ENCODE assay signal across 16 cellular contexts in genomic region chr9:128654481-128654880, GRCh38. TPM values are rescaled to one million over a fixed set of nuclear protein-coding genes. Genes with fewer than 3 reads are reported as not detected.
A peak's percentile ranks its signal among the peaks of the same experiment; 100 is the strongest.
DNase-seq lines count a peak whose midpoint lies in the region; ATAC-seq, FAIRE-seq and TF ChIP-seq lines count a peak whose summit lies in the region.
"Had no signal": no experiment of that assay in that cellular context is flagged by ENCODE, and none has a peak within 500 bp of the region (broad histone marks: within the 10 kb centered on the region; RNA-seq: fewer than 3 reads in every experiment).

No MANE protein-coding gene starts in this region.

- H3K27me3 ChIP-seq in PC-3 (ENCODE audit: low read length) (no peaks in the 10 kb centered on the region), astrocyte (ENCODE audit: insufficient read depth, low read length) (no peaks in the 10 kb centered on the region)
- H3K27me3 ChIP-seq: breast epithelium, suprapubic skin had no signal

- H3K4me1 Mint-ChIP-seq in activated T-cell treated with anti-CD3 and anti-CD28 coated beads, Interleukin-2, amount 50 U/mL, for 24 hours (ENCODE audit: low read depth), result peaks cover 6% of the 10 kb centered on the region
- H3K4me1 Mint-ChIP-seq in astrocyte (ENCODE audit: low read depth, unreplicated experiment), result no peaks in the 10 kb centered on the region
- peaks cover 6% of the 10 kb centered on the region for H3K4me1 Mint-ChIP-seq in stimulated activated memory B cell treated with anti-CD40 and anti-IgM and Interleukin-4, amounts not matched to agents 10 μg/mL and 1 μg/mL and 100 μg/mL, for 72 hours

- H2AFZ ChIP-seq in PC-3 (ENCODE audit: low read length) (no peak overlapping the region), astrocyte (ENCODE audit: low read depth, low read length) (no peak overlapping the region)

- peaks cover 6% of the 10 kb centered on the region for H3K36me3 Mint-ChIP-seq in activated T-cell treated with anti-CD3 and anti-CD28 coated beads, Interleukin-2, amount 50 U/mL, for 24 hours (ENCODE audit: low read depth)
- H3K36me3 Mint-ChIP-seq in astrocyte (ENCODE audit: low read depth, unreplicated experiment), result peaks cover 2% of the 10 kb centered on the region
- H3K36me3 Mint-ChIP-seq in stimulated activated memory B cell treated with anti-CD40 and anti-IgM and Interleukin-4, amounts not matched to agents 10 μg/mL and 1 μg/mL and 100 μg/mL, for 72 hours, result no peaks in the 10 kb centered on the region

- H3K9ac ChIP-seq in PC-3 (ENCODE audit: low read length) (no peak overlapping the region), astrocyte (ENCODE audit: low read length) (no peak overlapping the region)

- H3K4me3 ChIP-seq in PC-3 (ENCODE audit: low read length) (peak overlapping the region; percentile 37; the same call in 1 of the 2 replicates), astrocyte (ENCODE audit: insufficient read depth, low read depth, low read length) (no peak overlapping the region)
- H3K4me3 ChIP-seq: breast epithelium, suprapubic skin had no signal

- no peak for ATAC-seq in PC-3
- no peak for ATAC-seq in stimulated activated memory B cell treated with anti-CD40 and anti-IgM and Interleukin-4, amounts not matched to agents 10 μg/mL and 1 μg/mL and 100 μg/mL, for 72 hours
- ATAC-seq in GM18861 (IDR thresholded peaks at IDR 0.05; ENCODE audit: unreplicated experiment), result no peak

- no peak overlapping the region for H3K27ac ChIP-seq in PC-3 (ENCODE audit: low read length)
- no peak overlapping the region for H3K27ac ChIP-seq in astrocyte (ENCODE audit: low read depth, low read length)
- H3K27ac ChIP-seq: breast epithelium, suprapubic skin had no signal

- peak overlapping the region; percentile 78 for H3K4me3 Mint-ChIP-seq in activated T-cell treated with anti-CD3 and anti-CD28 coated beads, Interleukin-2, amount 50 U/mL, for 24 hours
- H3K4me3 Mint-ChIP-seq in astrocyte (ENCODE audit: unreplicated experiment), result peak overlapping the region; percentile 30
- no peak overlapping the region for H3K4me3 Mint-ChIP-seq in stimulated activated memory B cell treated with anti-CD40 and anti-IgM and Interleukin-4, amounts not matched to agents 10 μg/mL and 1 μg/mL and 100 μg/mL, for 72 hours

- no TSS peak for BruUV-seq in PC-3 (replicated peaks; lab: Mats Ljungman, UMichigan)

- CTCF ChIA-PET in PC-3 (lab: Charles Lee), result no interaction called here

- H3K9me3 ChIP-seq in PC-3 (ENCODE audit: low read length), result no peaks in the 10 kb centered on the region
- no peaks in the 10 kb centered on the region for H3K9me3 ChIP-seq in astrocyte (ENCODE audit: insufficient read depth, low read depth, low read length)
- H3K9me3 ChIP-seq: breast epithelium, suprapubic skin had no signal

- H3K36me3 ChIP-seq in PC-3 (ENCODE audit: low read depth, low read length) (no peaks in the 10 kb centered on the region), astrocyte (ENCODE audit: insufficient read depth, low read length) (no peaks in the 10 kb centered on the region)
- H3K36me3 ChIP-seq: breast epithelium, suprapubic skin had no signal

- TF ChIP-seq CTCF in PC-3 (conservative IDR thresholded peaks at IDR 0.05; ENCODE audit: low read depth, low read length) (no peak), astrocyte (IDR thresholded peaks at IDR 0.05; ENCODE audit: insufficient read depth, low read depth, low read length) (no peak)

- no peaks in the 10 kb centered on the region for H4K20me1 ChIP-seq in PC-3 (ENCODE audit: low read length)
- H4K20me1 ChIP-seq in astrocyte (ENCODE audit: insufficient read depth, low read length), result no peaks in the 10 kb centered on the region

- no peaks in the 10 kb centered on the region for H3K9me3 Mint-ChIP-seq in activated T-cell treated with anti-CD3 and anti-CD28 coated beads, Interleukin-2, amount 50 U/mL, for 24 hours
- H3K9me3 Mint-ChIP-seq in astrocyte (ENCODE audit: unreplicated experiment), result no peaks in the 10 kb centered on the region
- no peaks in the 10 kb centered on the region for H3K9me3 Mint-ChIP-seq in stimulated activated memory B cell treated with anti-CD40 and anti-IgM and Interleukin-4, amounts not matched to agents 10 μg/mL and 1 μg/mL and 100 μg/mL, for 72 hours

- no peak for DNase-seq in activated T-cell treated with anti-CD3 and anti-CD28 coated beads, Interleukin-2, amount 50 U/mL, for 24 hours
- DNase-seq in activated T-cell treated with anti-CD3 and anti-CD28 coated beads, Interleukin-2, amount 50 U/mL, for 1 hour, result no peak
- DNase-seq in PC-3 (no peak), astrocyte (ENCODE audit: low read depth) (no peak), AG20443 (ENCODE audit: low spot score) (no peak), urothelium cell line (ENCODE audit: low spot score) (no peak)
- DNase-seq: effector CD4-positive, alpha-beta T cell; hippocampal formation; Kasumi-1; NCI-H1436 treated with DMSO at 0.1 percent for 48 hours; NCI-H446 had no signal

- FAIRE-seq in astrocyte (lab: Jason Lieb, UNC) (no peak), urothelium cell line (lab: Jason Lieb, UNC) (no peak)
- FAIRE-seq: D721Med had no signal

- H3K9me2 ChIP-seq in PC-3 (replicated peaks; ENCODE audit: low read length), result no peaks in the 10 kb centered on the region

- peaks cover 3% of the 10 kb centered on the region for H3K4me1 ChIP-seq in PC-3 (ENCODE audit: insufficient read depth, low read length)
- H3K4me1 ChIP-seq in astrocyte (ENCODE audit: insufficient read depth, low read length), result no peaks in the 10 kb centered on the region
- H3K4me1 ChIP-seq: breast epithelium had no signal

- intact Hi-C loops in PC-3 (cut with micrococcal nuclease), result no loop called here

- H3K4me2 ChIP-seq in PC-3 (ENCODE audit: low read length) (peak overlapping the region; percentile 59; the same call in 1 of the 2 replicates), astrocyte (ENCODE audit: low read length) (no peak overlapping the region)

- H3K79me2 ChIP-seq in PC-3 (ENCODE audit: low read length) (peaks cover 19% of the 10 kb centered on the region), astrocyte (ENCODE audit: insufficient read depth, low read length) (peaks cover 6% of the 10 kb centered on the region)

- H3K27ac Mint-ChIP-seq in activated T-cell treated with anti-CD3 and anti-CD28 coated beads, Interleukin-2, amount 50 U/mL, for 24 hours, result no peak overlapping the region
- H3K27ac Mint-ChIP-seq in astrocyte (ENCODE audit: unreplicated experiment), result no peak overlapping the region
- H3K27ac Mint-ChIP-seq in stimulated activated memory B cell treated with anti-CD40 and anti-IgM and Interleukin-4, amounts not matched to agents 10 μg/mL and 1 μg/mL and 100 μg/mL, for 72 hours, result peak overlapping the region; percentile 100

- H3F3A ChIP-seq in PC-3 (ENCODE audit: low read length, unreplicated experiment), result no peaks in the 10 kb centered on the region

- POLR2A ChIA-PET in PC-3 (lab: Charles Lee; ENCODE audit: unreplicated experiment), result no interaction called here

- H3K27me3 Mint-ChIP-seq in activated T-cell treated with anti-CD3 and anti-CD28 coated beads, Interleukin-2, amount 50 U/mL, for 24 hours, result no peaks in the 10 kb centered on the region
- H3K27me3 Mint-ChIP-seq in astrocyte (ENCODE audit: low read depth, unreplicated experiment), result no peaks in the 10 kb centered on the region
- no peaks in the 10 kb centered on the region for H3K27me3 Mint-ChIP-seq in stimulated activated memory B cell treated with anti-CD40 and anti-IgM and Interleukin-4, amounts not matched to agents 10 μg/mL and 1 μg/mL and 100 μg/mL, for 72 hours

RNA-seq across cellular contexts. Expression of gene DYNC2I2, which starts 2.2 kb away (rescaled TPM):
- total RNA-seq in PC-3 (2014; rRNA removed) (185 and 196 TPM in 2 replicates), astrocyte (19.5 and 20.6 TPM in 2 replicates)

RNA-seq across cellular contexts. Expression of gene SET, which starts 34.5 kb away (rescaled TPM):
- total RNA-seq in PC-3 (2014; rRNA removed) (647 and 709 TPM in 2 replicates), astrocyte (361 and 397 TPM in 2 replicates)

RNA-seq across cellular contexts. Expression of gene PKN3, which starts 47.8 kb away (rescaled TPM):
- total RNA-seq in PC-3 (2014; rRNA removed) (7.8 and 9.4 TPM in 2 replicates), astrocyte (2.3 and 3.1 TPM in 2 replicates)
